In the genomic region with DNA sequence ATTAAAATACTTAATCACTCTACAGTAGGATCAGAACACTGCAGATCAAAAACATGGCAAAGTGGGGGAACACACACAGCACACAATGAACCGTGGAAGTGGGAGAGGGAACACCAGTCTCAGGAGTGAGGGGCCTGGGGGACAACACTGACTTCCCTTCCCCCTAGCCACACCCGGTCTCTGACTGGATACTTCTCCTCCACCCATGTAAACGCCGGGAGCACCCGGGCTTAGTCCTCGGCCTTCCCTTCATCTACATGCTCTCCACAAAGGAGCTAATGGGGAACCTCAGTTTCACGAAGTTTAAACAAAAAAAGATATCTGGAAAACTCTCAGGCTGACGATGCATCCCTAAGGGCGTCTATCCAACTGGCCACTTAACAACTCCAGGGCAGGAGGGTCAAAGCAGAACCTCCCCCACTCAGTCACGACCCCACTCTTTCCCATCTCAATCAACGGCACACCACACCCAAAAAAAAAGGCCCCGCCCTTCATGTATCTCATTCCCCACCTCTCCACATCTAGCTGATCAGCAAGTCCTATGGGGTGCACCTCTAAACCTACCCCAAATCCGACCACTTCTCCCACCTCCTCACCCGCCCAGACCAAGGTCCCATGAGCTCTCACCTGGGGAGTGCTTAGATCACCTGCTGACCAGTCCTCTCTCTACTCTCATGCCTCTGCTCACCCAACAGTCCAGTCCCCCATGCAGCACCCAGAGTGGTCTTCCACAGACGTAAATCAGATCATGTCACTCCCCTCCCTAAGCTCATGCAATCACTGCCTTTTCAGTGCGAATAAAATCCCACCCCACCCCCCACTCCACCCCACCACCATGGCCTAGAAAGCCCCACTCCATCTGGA, we compare ENCODE assay signal across 12 cellular contexts. TPM values are rescaled to one million over a fixed set of nuclear protein-coding genes. Genes with fewer than 3 reads are reported as not detected.
DNase-seq lines count a peak whose midpoint lies in the region; ATAC-seq and TF ChIP-seq lines count a peak whose summit lies in the region.
"Had no signal": no experiment of that assay in that cellular context is flagged by ENCODE, and none has a peak within 500 bp of the region (broad histone marks: within the 10 kb centered on the region; RNA-seq: fewer than 3 reads in every experiment).

No MANE protein-coding gene starts in this region.

- peaks cover 40% of the 10 kb centered on the region for H3K36me3 Mint-ChIP-seq in HFFc6 (ENCODE audit: low read depth)

- no peak overlapping the region for H3K4ac ChIP-seq in mesendoderm (ENCODE audit: low read depth, low read length)

- H3K9me3 ChIP-seq in breast epithelium (no peaks in the 10 kb centered on the region), subcutaneous abdominal adipose tissue (ENCODE audit: control insufficient read depth in 5 of 5, low read length in 5 of 5) (no peaks in the 10 kb centered on the region)

- peak overlapping the region; percentile 86 for H3K4me3 Mint-ChIP-seq in HFFc6

- no peak overlapping the region for H4K8ac ChIP-seq in mesendoderm (ENCODE audit: low read depth, low read length)

- H3K79me2 ChIP-seq in mesendoderm (ENCODE audit: control insufficient read depth, insufficient read depth, low read length): peaks cover 47% of the 10 kb centered on the region

- no peak overlapping the region for H3K18ac ChIP-seq in mesendoderm (ENCODE audit: low read length)

- H2AK5ac ChIP-seq in mesendoderm (ENCODE audit: low read length): no peak overlapping the region

- ATAC-seq in GM21447 (IDR thresholded peaks at IDR 0.05; ENCODE audit: unreplicated experiment): no peak
- ATAC-seq: T-cell had no signal

- no peak overlapping the region for H2BK120ac ChIP-seq in mesendoderm (ENCODE audit: low read depth, low read length)

- no peaks in the 10 kb centered on the region; the same call in 1 of the 2 replicates for H3K27me3 Mint-ChIP-seq in HFFc6 (ENCODE audit: insufficient read depth)
- H3K27me3 Mint-ChIP-seq: T-cell had no signal

- TF ChIP-seq CTCF in HFFc6 (IDR thresholded peaks at IDR 0.05): no peak
- TF ChIP-seq CTCF in breast epithelium (IDR thresholded peaks at IDR 0.05): no peak

- H3K4me3 ChIP-seq in breast epithelium (peak overlapping the region in 2 of 3 donors; percentile 1 to 16), mesendoderm (ENCODE audit: low read length) (no peak overlapping the region), subcutaneous abdominal adipose tissue (ENCODE audit: low read depth in 1 of 5, low read length in 5 of 5) (no peak overlapping the region)

- intact Hi-C loops in breast epithelium (cut with DNase I; ENCODE audit: low total_unique reads): no loop called here

- H3K36me3 ChIP-seq in breast epithelium (no peaks in the 10 kb centered on the region), mesendoderm (ENCODE audit: control insufficient read depth, insufficient read depth, low read length) (no peaks in the 10 kb centered on the region), subcutaneous abdominal adipose tissue (ENCODE audit: control insufficient read depth in 5 of 5, insufficient read depth in 5 of 5, low read length in 5 of 5) (peaks cover 0 to 6% (median 0%) of the 10 kb centered on the region in 5 donors)

- no peaks in the 10 kb centered on the region for H3K27me3 ChIP-seq in breast epithelium
- no peaks in the 10 kb centered on the region for H3K27me3 ChIP-seq in mesendoderm (ENCODE audit: insufficient read depth, low read length, poor library complexity)
- H3K27me3 ChIP-seq in subcutaneous abdominal adipose tissue (ENCODE audit: control insufficient read depth in 5 of 5, insufficient read depth in 4 of 5, low read length in 5 of 5): no peaks in the 10 kb centered on the region

- no peak overlapping the region for H3K23ac ChIP-seq in mesendoderm (ENCODE audit: low read length)

- H3K4me2 ChIP-seq in mesendoderm (ENCODE audit: low read length): no peak overlapping the region

- peaks cover 96% of the 10 kb centered on the region for H3K4me1 Mint-ChIP-seq in HFFc6 (ENCODE audit: low read depth)

- peak overlapping the region; percentile 49 for H3K56ac ChIP-seq in mesendoderm (ENCODE audit: low read length)

- H3K4me1 ChIP-seq in breast epithelium (peaks cover 10 to 24% of the 10 kb centered on the region in 2 donors), mesendoderm (ENCODE audit: control insufficient read depth, low read depth, low read length) (peaks cover 12% of the 10 kb centered on the region), subcutaneous abdominal adipose tissue (ENCODE audit: control insufficient read depth in 5 of 5, insufficient read depth in 5 of 5, low read length in 5 of 5) (peaks cover 3 to 61% (median 53%) of the 10 kb centered on the region in 5 donors)

- no peaks in the 10 kb centered on the region for H3K9me3 Mint-ChIP-seq in HFFc6
- H3K9me3 Mint-ChIP-seq: T-cell had no signal

- H3K79me1 ChIP-seq in mesendoderm (ENCODE audit: low read length): peaks cover 34% of the 10 kb centered on the region

- H4K5ac ChIP-seq in mesendoderm (ENCODE audit: low read length): no peak overlapping the region

- TF ChIP-seq POLR2A in breast epithelium (IDR thresholded peaks at IDR 0.05): no peak

- WGBS in mesendoderm (ENCODE audit: extremely low coverage, insufficient coverage, low lambda C conversion rate): no CpG with 5 or more reads among the region's 16 CpGs

- DNase-seq in HFFc6 (no peak), breast epithelium (ENCODE audit: low spot score in 2 of 2) (no peak), mesendoderm (no peak), NCI-H1694 (lab: John Stamatoyannopoulos, UW) (no peak), NCI-H1092 treated with DMSO at 0.1 percent for 48 hours (lab: John Stamatoyannopoulos, UW) (no peak), NOMO-1 treated with DMSO at 0.1 percent for 48 hours (lab: John Stamatoyannopoulos, UW; ENCODE audit: unreplicated experiment) (no peak)
- DNase-seq: activated T-cell treated with anti-CD3 and anti-CD28 coated beads, Interleukin-2, amount 50 U/mL, for 48 hours; GF-D8; NCI-H510A; T-cell had no signal

- H3K9ac ChIP-seq in mesendoderm (ENCODE audit: low read length) (no peak overlapping the region), subcutaneous abdominal adipose tissue (ENCODE audit: low read length in 5 of 5) (peak overlapping the region in 2 of 5 donors; percentile 32 to 56)

- H2BK15ac ChIP-seq in mesendoderm (replicated peaks; ENCODE audit: low read depth): no peak overlapping the region

- H3K27ac ChIP-seq in breast epithelium (peak overlapping the region; percentile 83 to 85), mesendoderm (ENCODE audit: low read depth, low read length) (no peak overlapping the region), subcutaneous abdominal adipose tissue (ENCODE audit: low read depth, low read length) (peak overlapping the region; percentile 74)

- H2BK5ac ChIP-seq in mesendoderm (ENCODE audit: low read length): no peak overlapping the region

- peak overlapping the region; percentile 99 for H3K27ac Mint-ChIP-seq in HFFc6

RNA-seq across cellular contexts. Expression of gene ZDHHC7, which starts 7.4 kb away (rescaled TPM):
- total RNA-seq in HFFc6 (2021; fragmentation: NEBNext Ultra II Directional; extraction: Animal tissue kit (Norgen Biotek cat#: 25700)): 10 to 100 TPM; 73.9 to 90.4 (median 78.1) TPM
- total RNA-seq in breast epithelium: 10 to 100 TPM; 38.7 to 69.6 (median 41.1) TPM
- polyA plus RNA-seq in mesendoderm (2013, experiment 1 of 2): 28.5 TPM
- 27.8 TPM for polyA plus RNA-seq in mesendoderm (2013, experiment 2 of 2)

RNA-seq across cellular contexts. Expression of gene KIAA0513, which starts 23.6 kb away (rescaled TPM):
- total RNA-seq in HFFc6 (2021; fragmentation: NEBNext Ultra II Directional; extraction: Animal tissue kit (Norgen Biotek cat#: 25700)): 10 to 100 TPM; 12.5 to 15.4 (median 13.8) TPM
- total RNA-seq in breast epithelium: 10 to 100 TPM in 2 of 3 donors, 1 to 10 TPM in 1; 7.6 to 16.2 (median 10.8) TPM
- 1.8 TPM for polyA plus RNA-seq in mesendoderm (2013, experiment 1 of 2)
- polyA plus RNA-seq in mesendoderm (2013, experiment 2 of 2): 2.2 TPM

Comparison
In these comparisons a context has a peak if more than half of its experiments do, and no peak if none do; other contexts are left out.
1. H3K4me3 ChIP-seq: peak in breast epithelium (2 of 3); none in mesendoderm (single experiment) and subcutaneous abdominal adipose tissue (0 of 5).